ENCODE assay signal across 1 cellular context in the genomic region with DNA sequence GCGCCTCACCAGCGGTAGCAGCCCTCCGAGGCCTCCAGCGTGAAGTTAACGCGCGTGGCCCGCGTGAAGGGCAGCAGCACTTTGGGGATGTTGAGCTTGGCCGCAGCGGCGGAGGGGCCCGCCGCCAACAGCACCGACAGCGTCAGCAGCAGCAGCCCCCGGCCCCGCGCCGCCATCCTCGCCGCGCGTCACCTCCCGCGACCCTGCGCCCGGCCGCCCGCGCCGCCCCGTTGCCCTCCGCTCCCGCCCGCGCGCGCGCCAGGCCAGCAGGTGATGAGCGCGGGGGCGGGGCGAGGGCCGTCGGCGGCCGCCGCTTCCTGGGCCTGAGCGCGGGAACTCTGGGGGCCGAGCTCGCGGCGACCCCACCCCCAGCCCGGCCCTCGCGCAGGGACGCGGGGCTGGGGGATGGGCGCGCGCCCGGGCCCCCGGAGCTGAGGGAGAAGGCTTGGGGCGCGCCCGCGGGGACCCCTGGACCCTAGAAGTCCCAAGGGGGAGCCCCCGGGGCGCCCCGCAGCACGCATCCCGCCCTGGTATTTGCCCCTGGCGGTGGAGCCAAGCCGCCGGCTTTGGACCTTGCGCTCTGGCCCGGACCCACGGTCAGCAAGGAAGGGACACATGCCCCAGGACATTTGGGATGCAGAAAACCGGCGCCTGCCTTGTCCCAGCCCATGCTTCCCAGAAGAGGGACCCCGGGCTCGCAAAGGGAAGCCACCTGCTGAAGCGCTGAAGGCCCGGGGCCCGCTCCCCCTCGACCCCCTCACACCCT.
TF ChIP-seq lines count a peak whose summit lies in the region.

Gene NUP210 (minus strand): TSS at position 272 of the 766 bp plus-strand sequence. CDS start 96 bp downstream, at position 176.

TF ChIP-seq in K562, 482 proteins besides CTCF, POLR2A, EP300 and RAD21 (continued from another document and continues in another):
- TF ChIP-seq, protein P1, sequence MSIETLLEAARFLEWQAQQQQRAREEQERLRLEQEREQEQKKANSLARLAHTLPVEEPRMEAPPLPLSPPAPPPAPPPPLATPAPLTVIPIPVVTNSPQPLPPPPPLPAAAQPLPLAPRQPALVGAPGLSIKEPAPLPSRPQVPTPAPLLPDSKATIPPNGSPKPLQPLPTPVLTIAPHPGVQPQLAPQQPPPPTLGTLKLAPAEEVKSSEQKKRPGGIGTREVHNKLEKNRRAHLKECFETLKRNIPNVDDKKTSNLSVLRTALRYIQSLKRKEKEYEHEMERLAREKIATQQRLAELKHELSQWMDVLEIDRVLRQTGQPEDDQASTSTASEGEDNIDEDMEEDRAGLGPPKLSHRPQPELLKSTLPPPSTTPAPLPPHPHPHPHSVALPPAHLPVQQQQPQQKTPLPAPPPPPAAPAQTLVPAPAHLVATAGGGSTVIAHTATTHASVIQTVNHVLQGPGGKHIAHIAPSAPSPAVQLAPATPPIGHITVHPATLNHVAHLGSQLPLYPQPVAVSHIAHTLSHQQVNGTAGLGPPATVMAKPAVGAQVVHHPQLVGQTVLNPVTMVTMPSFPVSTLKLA (conservative IDR thresholded peaks at IDR 0.05), result peak in 1 of 2 experiments; percentile 4; a peak in 1 of 4 replicates
- TF ChIP-seq, protein P2, sequence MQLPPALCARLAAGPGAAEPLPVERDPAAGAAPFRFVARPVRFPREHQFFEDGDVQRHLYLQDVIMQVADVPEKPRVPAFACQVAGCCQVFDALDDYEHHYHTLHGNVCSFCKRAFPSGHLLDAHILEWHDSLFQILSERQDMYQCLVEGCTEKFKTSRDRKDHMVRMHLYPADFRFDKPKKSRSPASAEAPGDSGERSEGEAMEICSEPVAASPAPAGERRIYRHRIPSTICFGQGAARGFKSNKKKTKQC (CRISPR knock-in tag; IDR thresholded peaks at IDR 0.05), result 0 out of 2 replicates have a peak, but pooled peaks have one; percentile 23
- TF ChIP-seq ZKSCAN1 (IDR thresholded peaks at IDR 0.05; ENCODE audit: low read depth, low read length) (no peak), POLR2G (IDR thresholded peaks at IDR 0.05; ENCODE audit: low read depth, low read length) (peak; percentile 79; the same call in 1 of the 2 replicates), ARNT (IDR thresholded peaks at IDR 0.05) (no peak), ZNF311 (CRISPR knock-in tag; IDR thresholded peaks at IDR 0.05) (0 out of 2 replicates have a peak, but pooled peaks have one; percentile 45), HDAC2 (IDR thresholded peaks at IDR 0.05) (no peak), ZNF830 (CRISPR knock-in tag; IDR thresholded peaks at IDR 0.05) (peak; percentile 79; the same call in 1 of the 2 replicates), CHD1 (IDR thresholded peaks at IDR 0.05; ENCODE audit: low read length) (peak; percentile 14), E2F3 (CRISPR knock-in tag; IDR thresholded peaks at IDR 0.05) (peak; percentile 94), TAF1 (IDR thresholded peaks at IDR 0.05; ENCODE audit: control insufficient read depth, extremely low read depth, insufficient read depth, low read length, severe bottlenecking) (peak; percentile 57), NRF1 (conservative IDR thresholded peaks at IDR 0.05 in 1 of 2, IDR thresholded peaks at IDR 0.05 in 1 of 2) (peak in 1 of 2 experiments; percentile 8; a peak in 1 of 4 replicates), SIN3A (IDR thresholded peaks at IDR 0.05; ENCODE audit: borderline replicate concordance in 2 of 2, control insufficient read depth in 1 of 2, low read depth in 2 of 2, low read length in 2 of 2) (peak in 1 of 2 experiments; percentile 14; a peak in 1 of 4 replicates), NR2F6 (CRISPR knock-in tag; IDR thresholded peaks at IDR 0.05) (0 out of 2 replicates have a peak, but pooled peaks have one; percentile 56), ZKSCAN8 (CRISPR knock-in tag; IDR thresholded peaks at IDR 0.05) (no peak), TEAD4 (IDR thresholded peaks at IDR 0.05; ENCODE audit: low read length) (no peak), TEAD4 (CRISPR knock-in tag; IDR thresholded peaks at IDR 0.05; ENCODE audit: borderline replicate concordance) (no peak), VEZF1 (CRISPR knock-in tag; IDR thresholded peaks at IDR 0.05) (peak; percentile 77), ARID4B (CRISPR knock-in tag; IDR thresholded peaks at IDR 0.05) (no peak; the same call in 1 of the 2 replicates), RBBP5 (IDR thresholded peaks at IDR 0.05; ENCODE audit: borderline replicate concordance, insufficient read depth, low read length, poor library complexity, severe bottlenecking) (peak; percentile 67), FOS (IDR thresholded peaks at IDR 0.05; ENCODE audit: extremely low read depth, insufficient read length) (no peak), CREM (IDR thresholded peaks at IDR 0.05; ENCODE audit: low read depth) (peak; percentile 83), MLX (CRISPR knock-in tag; conservative IDR thresholded peaks at IDR 0.05) (0 out of 4 replicates have a peak, but pooled peaks of 1 of the 2 experiments have one; percentile 36), JUND (IDR thresholded peaks at IDR 0.05; ENCODE audit: borderline replicate concordance, low read depth, low read length) (no peak), JUND (tag; IDR thresholded peaks at IDR 0.05; ENCODE audit: borderline replicate concordance, low read depth, low read length) (no peak; the same call in 2 of the 3 replicates), ELF1 (tag; IDR thresholded peaks at IDR 0.05) (peak; percentile 63; the same call in 1 of the 2 replicates), GATAD2B (IDR thresholded peaks at IDR 0.05; ENCODE audit: borderline replicate concordance) (peak; percentile 91), CCNT2 (IDR thresholded peaks at IDR 0.05; ENCODE audit: borderline replicate concordance, extremely low read depth, insufficient read length, low read depth, low read length) (peak; percentile 74), SMAD4 (CRISPR knock-in tag; conservative IDR thresholded peaks at IDR 0.05) (peak; percentile 40; the same call in 1 of the 2 replicates)
- TF ChIP-seq, protein P3, sequence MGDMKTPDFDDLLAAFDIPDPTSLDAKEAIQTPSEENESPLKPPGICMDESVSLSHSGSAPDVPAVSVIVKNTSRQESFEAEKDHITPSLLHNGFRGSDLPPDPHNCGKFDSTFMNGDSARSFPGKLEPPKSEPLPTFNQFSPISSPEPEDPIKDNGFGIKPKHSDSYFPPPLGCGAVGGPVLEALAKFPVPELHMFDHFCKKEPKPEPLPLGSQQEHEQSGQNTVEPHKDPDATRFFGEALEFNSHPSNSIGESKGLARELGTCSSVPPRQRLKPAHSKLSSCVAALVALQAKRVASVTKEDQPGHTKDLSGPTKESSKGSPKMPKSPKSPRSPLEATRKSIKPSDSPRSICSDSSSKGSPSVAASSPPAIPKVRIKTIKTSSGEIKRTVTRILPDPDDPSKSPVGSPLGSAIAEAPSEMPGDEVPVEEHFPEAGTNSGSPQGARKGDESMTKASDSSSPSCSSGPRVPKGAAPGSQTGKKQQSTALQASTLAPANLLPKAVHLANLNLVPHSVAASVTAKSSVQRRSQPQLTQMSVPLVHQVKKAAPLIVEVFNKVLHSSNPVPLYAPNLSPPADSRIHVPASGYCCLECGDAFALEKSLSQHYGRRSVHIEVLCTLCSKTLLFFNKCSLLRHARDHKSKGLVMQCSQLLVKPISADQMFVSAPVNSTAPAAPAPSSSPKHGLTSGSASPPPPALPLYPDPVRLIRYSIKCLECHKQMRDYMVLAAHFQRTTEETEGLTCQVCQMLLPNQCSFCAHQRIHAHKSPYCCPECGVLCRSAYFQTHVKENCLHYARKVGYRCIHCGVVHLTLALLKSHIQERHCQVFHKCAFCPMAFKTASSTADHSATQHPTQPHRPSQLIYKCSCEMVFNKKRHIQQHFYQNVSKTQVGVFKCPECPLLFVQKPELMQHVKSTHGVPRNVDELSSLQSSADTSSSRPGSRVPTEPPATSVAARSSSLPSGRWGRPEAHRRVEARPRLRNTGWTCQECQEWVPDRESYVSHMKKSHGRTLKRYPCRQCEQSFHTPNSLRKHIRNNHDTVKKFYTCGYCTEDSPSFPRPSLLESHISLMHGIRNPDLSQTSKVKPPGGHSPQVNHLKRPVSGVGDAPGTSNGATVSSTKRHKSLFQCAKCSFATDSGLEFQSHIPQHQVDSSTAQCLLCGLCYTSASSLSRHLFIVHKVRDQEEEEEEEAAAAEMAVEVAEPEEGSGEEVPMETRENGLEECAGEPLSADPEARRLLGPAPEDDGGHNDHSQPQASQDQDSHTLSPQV (IDR thresholded peaks at IDR 0.05), result 0 out of 2 replicates have a peak, but pooled peaks have one; percentile 3
- TF ChIP-seq, protein P4, sequence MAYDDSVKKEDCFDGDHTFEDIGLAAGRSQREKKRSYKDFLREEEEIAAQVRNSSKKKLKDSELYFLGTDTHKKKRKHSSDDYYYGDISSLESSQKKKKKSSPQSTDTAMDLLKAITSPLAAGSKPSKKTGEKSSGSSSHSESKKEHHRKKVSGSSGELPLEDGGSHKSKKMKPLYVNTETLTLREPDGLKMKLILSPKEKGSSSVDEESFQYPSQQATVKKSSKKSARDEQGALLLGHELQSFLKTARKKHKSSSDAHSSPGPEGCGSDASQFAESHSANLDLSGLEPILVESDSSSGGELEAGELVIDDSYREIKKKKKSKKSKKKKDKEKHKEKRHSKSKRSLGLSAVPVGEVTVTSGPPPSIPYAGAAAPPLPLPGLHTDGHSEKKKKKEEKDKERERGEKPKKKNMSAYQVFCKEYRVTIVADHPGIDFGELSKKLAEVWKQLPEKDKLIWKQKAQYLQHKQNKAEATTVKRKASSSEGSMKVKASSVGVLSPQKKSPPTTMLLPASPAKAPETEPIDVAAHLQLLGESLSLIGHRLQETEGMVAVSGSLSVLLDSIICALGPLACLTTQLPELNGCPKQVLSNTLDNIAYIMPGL (CRISPR knock-in tag; IDR thresholded peaks at IDR 0.05), result 0 out of 2 replicates have a peak, but pooled peaks have one; percentile 18
- TF ChIP-seq, protein P5, sequence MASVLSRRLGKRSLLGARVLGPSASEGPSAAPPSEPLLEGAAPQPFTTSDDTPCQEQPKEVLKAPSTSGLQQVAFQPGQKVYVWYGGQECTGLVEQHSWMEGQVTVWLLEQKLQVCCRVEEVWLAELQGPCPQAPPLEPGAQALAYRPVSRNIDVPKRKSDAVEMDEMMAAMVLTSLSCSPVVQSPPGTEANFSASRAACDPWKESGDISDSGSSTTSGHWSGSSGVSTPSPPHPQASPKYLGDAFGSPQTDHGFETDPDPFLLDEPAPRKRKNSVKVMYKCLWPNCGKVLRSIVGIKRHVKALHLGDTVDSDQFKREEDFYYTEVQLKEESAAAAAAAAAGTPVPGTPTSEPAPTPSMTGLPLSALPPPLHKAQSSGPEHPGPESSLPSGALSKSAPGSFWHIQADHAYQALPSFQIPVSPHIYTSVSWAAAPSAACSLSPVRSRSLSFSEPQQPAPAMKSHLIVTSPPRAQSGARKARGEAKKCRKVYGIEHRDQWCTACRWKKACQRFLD (CRISPR knock-in tag; IDR thresholded peaks at IDR 0.05), result peak; percentile 76; the same call in 1 of the 2 replicates
- TF ChIP-seq, protein P6, sequence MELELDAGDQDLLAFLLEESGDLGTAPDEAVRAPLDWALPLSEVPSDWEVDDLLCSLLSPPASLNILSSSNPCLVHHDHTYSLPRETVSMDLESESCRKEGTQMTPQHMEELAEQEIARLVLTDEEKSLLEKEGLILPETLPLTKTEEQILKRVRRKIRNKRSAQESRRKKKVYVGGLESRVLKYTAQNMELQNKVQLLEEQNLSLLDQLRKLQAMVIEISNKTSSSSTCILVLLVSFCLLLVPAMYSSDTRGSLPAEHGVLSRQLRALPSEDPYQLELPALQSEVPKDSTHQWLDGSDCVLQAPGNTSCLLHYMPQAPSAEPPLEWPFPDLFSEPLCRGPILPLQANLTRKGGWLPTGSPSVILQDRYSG (tag; conservative IDR thresholded peaks at IDR 0.05; ENCODE audit: low read depth), result no peak
- TF ChIP-seq, protein P7, sequence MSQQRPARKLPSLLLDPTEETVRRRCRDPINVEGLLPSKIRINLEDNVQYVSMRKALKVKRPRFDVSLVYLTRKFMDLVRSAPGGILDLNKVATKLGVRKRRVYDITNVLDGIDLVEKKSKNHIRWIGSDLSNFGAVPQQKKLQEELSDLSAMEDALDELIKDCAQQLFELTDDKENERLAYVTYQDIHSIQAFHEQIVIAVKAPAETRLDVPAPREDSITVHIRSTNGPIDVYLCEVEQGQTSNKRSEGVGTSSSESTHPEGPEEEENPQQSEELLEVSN (IDR thresholded peaks at IDR 0.05; ENCODE audit: borderline replicate concordance in 1 of 2, extremely low read depth in 1 of 2, insufficient read depth in 1 of 2, insufficient read length in 1 of 2, low read depth in 1 of 2, low read length in 1 of 2, poor library complexity in 1 of 2, severe bottlenecking in 1 of 2), result peak; percentile 84 to 98
